ENCODE assay signal across 8 cellular contexts in the genomic region with DNA sequence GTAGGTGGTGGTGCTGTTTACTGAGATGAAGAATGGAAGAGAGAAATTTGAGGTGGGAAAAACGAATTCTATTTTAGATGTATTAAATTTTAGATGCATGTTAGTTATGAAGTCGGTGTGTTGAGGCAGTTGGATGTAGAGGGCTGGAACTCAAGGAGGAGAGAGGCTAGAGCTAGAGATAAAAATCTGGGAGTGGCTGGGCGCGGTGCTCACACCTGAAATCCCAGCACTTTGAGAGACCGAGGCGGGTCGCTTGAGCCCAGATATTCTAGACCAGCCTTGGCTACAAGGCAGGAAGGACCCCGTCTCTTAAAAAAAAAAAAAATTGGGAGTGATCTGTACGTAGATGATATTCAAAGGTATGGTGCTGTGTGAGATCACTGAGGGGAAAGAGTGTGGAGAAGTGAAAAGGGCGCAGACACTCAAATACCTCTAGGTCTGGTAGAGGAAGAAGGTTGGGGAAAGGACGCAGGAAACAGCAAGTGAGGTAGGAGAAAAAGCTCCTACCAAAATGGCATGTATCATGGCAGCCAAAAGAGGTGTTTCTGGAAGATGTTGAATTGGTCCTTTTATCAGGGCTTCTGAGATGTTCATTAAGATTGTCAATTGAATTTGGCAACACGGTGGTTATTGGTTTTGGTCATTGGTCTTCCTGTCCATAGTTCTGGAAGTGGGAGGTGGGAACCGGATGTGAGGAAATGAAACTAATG. TPM values are rescaled to one million over a fixed set of nuclear protein-coding genes. Genes with fewer than 3 reads are reported as not detected.
DNase-seq lines count a peak whose midpoint lies in the region; ATAC-seq lines count a peak whose summit lies in the region.

No MANE protein-coding gene starts in this region.

- no peak for ATAC-seq in activated CD8-positive, alpha-beta memory T cell treated with anti-CD3 and anti-CD28 coated beads, Interleukin-2, amount 10 ng/mL, durations not matched to agents 7 days and 5 days
- no peak for ATAC-seq in GM21619 (IDR thresholded peaks at IDR 0.05; ENCODE audit: unreplicated experiment)

- H3K27me3 ChIP-seq in iPS-18a (ENCODE audit: control insufficient read depth, insufficient read depth, low read length): no peaks in the 10 kb centered on the region

- peak overlapping the region; percentile 95 for H3K27ac Mint-ChIP-seq in activated CD8-positive, alpha-beta memory T cell treated with anti-CD3 and anti-CD28 coated beads, Interleukin-2, amount 10 ng/mL, durations not matched to agents 7 days and 5 days
- H3K27ac Mint-ChIP-seq in activated CD4-positive, alpha-beta memory T cell treated with anti-CD3 and anti-CD28 coated beads for 36 hours: peak overlapping the region; percentile 84

- no peaks in the 10 kb centered on the region for H3K36me3 ChIP-seq in iPS-18a (ENCODE audit: control insufficient read depth, low read depth, low read length)

- H3K9ac ChIP-seq in iPS-18a (ENCODE audit: low read length): peak overlapping the region; percentile 98

- POLR2A ChIA-PET in activated CD4-positive, alpha-beta memory T cell treated with anti-CD3 and anti-CD28 coated beads for 36 hours (lab: Charles Lee): interaction anchor here (4.5 kb wide), 1 partner anchor 63 kb away, joined by 49 read pairs; the partner anchor contains the start of gene KLHL24

- peaks cover 44% of the 10 kb centered on the region for H3K4me1 Mint-ChIP-seq in activated CD8-positive, alpha-beta memory T cell treated with anti-CD3 and anti-CD28 coated beads, Interleukin-2, amount 10 ng/mL, durations not matched to agents 7 days and 5 days
- H3K4me1 Mint-ChIP-seq in activated CD4-positive, alpha-beta memory T cell treated with anti-CD3 and anti-CD28 coated beads for 36 hours (ENCODE audit: low read depth): peaks cover 42% of the 10 kb centered on the region

- H3K27me3 Mint-ChIP-seq in activated CD8-positive, alpha-beta memory T cell treated with anti-CD3 and anti-CD28 coated beads, Interleukin-2, amount 10 ng/mL, durations not matched to agents 7 days and 5 days: no peaks in the 10 kb centered on the region
- no peaks in the 10 kb centered on the region for H3K27me3 Mint-ChIP-seq in activated CD4-positive, alpha-beta memory T cell treated with anti-CD3 and anti-CD28 coated beads for 36 hours

- DNase-seq in activated CD8-positive, alpha-beta memory T cell treated with anti-CD3 and anti-CD28 coated beads, Interleukin-2, amount 10 ng/mL, durations not matched to agents 7 days and 5 days: no peak
- no peak for DNase-seq in activated CD8-positive, alpha-beta memory T cell treated with anti-CD3 and anti-CD28 coated beads, Interleukin-2, amount 50 U/mL, for 4 hours
- DNase-seq in activated CD4-positive, alpha-beta memory T cell treated with anti-CD3 and anti-CD28 coated beads for 36 hours: no peak
- DNase-seq in substantia nigra (lab: John Stamatoyannopoulos, UW) (peak in 1 of 49 donors; percentile 25), NK-92 (lab: John Stamatoyannopoulos, UW; ENCODE audit: unreplicated experiment) (no peak), mucosa of gallbladder (ENCODE audit: low spot score) (no peak)

- peaks cover 14% of the 10 kb centered on the region for H3K4me1 ChIP-seq in iPS-18a (ENCODE audit: control insufficient read depth, low read depth, low read length)

- intact Hi-C loops in activated CD4-positive, alpha-beta memory T cell treated with anti-CD3 and anti-CD28 coated beads for 36 hours (cut with micrococcal nuclease): loop anchor here (2.0 to 10.0 kb wide), 3 partner anchors 145 to 595 kb away; partner anchors contain the start of genes AP2M1, KLHL6 and PSMD2

- peaks cover 34% of the 10 kb centered on the region for H3K36me3 Mint-ChIP-seq in activated CD8-positive, alpha-beta memory T cell treated with anti-CD3 and anti-CD28 coated beads, Interleukin-2, amount 10 ng/mL, durations not matched to agents 7 days and 5 days
- H3K36me3 Mint-ChIP-seq in activated CD4-positive, alpha-beta memory T cell treated with anti-CD3 and anti-CD28 coated beads for 36 hours: peaks cover 22% of the 10 kb centered on the region

- no peaks in the 10 kb centered on the region for H3K9me3 Mint-ChIP-seq in activated CD8-positive, alpha-beta memory T cell treated with anti-CD3 and anti-CD28 coated beads, Interleukin-2, amount 10 ng/mL, durations not matched to agents 7 days and 5 days (ENCODE audit: low read depth)
- H3K9me3 Mint-ChIP-seq in activated CD4-positive, alpha-beta memory T cell treated with anti-CD3 and anti-CD28 coated beads for 36 hours: no peaks in the 10 kb centered on the region

- H3K4me3 Mint-ChIP-seq in activated CD8-positive, alpha-beta memory T cell treated with anti-CD3 and anti-CD28 coated beads, Interleukin-2, amount 10 ng/mL, durations not matched to agents 7 days and 5 days: peak overlapping the region; percentile 87
- H3K4me3 Mint-ChIP-seq in activated CD4-positive, alpha-beta memory T cell treated with anti-CD3 and anti-CD28 coated beads for 36 hours: peak overlapping the region; percentile 82

- H3K9me3 ChIP-seq in iPS-18a (ENCODE audit: control insufficient read depth, low read depth, low read length): no peaks in the 10 kb centered on the region

- H3K27ac ChIP-seq in iPS-18a (ENCODE audit: low read length): no peak overlapping the region
- peak overlapping the region; percentile 89 for H3K27ac ChIP-seq in substantia nigra (ENCODE audit: low read depth, low read length, poor library complexity, severe bottlenecking)

- peak overlapping the region; percentile 98 for H3K4me3 ChIP-seq in iPS-18a (ENCODE audit: low read length)

- CTCF ChIA-PET in activated CD8-positive, alpha-beta memory T cell treated with anti-CD3 and anti-CD28 coated beads, Interleukin-2, amount 10 ng/mL, durations not matched to agents 7 days and 5 days (lab: Charles Lee): no interaction called here
- CTCF ChIA-PET in activated CD4-positive, alpha-beta memory T cell treated with anti-CD3 and anti-CD28 coated beads for 36 hours (lab: Charles Lee): interaction anchor here (0.6 to 1.9 kb wide), 2 partner anchors 230 to 319 kb away, joined by 3 to 7 read pairs; partner anchors contain the start of gene ABCC5

RNA-seq across cellular contexts. Expression of gene YEATS2, which starts 1.8 kb away (rescaled TPM):
- 10 to 100 TPM; 49.4 to 65.6 TPM for total RNA-seq in activated CD8-positive, alpha-beta memory T cell treated with anti-CD3 and anti-CD28 coated beads, Interleukin-2, amount 10 ng/mL, durations not matched to agents 7 days and 5 days
- 10 to 100 TPM; 45.4 to 48.8 TPM for total RNA-seq in activated CD4-positive, alpha-beta memory T cell treated with anti-CD3 and anti-CD28 coated beads for 36 hours
- total RNA-seq in mucosa of gallbladder: 20.7 TPM
